Comparison of ENCODE assay signal across 8 cellular contexts in the genomic region with DNA sequence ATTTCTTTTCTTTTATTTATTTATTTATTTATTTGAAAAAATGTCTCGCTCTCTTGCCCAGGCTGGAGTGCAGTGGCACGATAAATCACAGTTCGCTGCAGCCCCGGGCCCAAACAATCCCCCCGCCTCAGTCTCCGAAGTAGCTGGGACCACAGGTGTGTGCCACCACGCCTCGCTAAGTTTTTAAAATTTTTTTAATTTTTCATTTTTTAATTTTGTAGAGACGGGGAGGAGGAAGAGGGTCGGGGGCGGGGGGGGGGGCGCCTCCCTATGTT. TPM values are rescaled to one million over a fixed set of nuclear protein-coding genes. Genes with fewer than 3 reads are reported as not detected.
DNase-seq lines count a peak whose midpoint lies in the region; ATAC-seq and TF ChIP-seq lines count a peak whose summit lies in the region.

No MANE protein-coding gene starts in this region.

- no peaks in the 10 kb centered on the region for H3K9me3 ChIP-seq in ES-I3 (ENCODE audit: control insufficient read depth, insufficient read depth, low read length)
- H3K9me3 ChIP-seq in T-helper 17 cell (ENCODE audit: control insufficient read depth, low read length, poor library complexity, severe bottlenecking): no peaks in the 10 kb centered on the region
- no peaks in the 10 kb centered on the region for H3K9me3 ChIP-seq in prostate gland

- H3K36me3 Mint-ChIP-seq in T-helper 17 cell (ENCODE audit: low read depth): no peaks in the 10 kb centered on the region

- peaks cover 10% of the 10 kb centered on the region for H3K4me1 Mint-ChIP-seq in T-helper 17 cell

- H3K27ac Mint-ChIP-seq in T-helper 17 cell: peak overlapping the region; percentile 90

- TF ChIP-seq POLR2A in prostate gland (IDR thresholded peaks at IDR 0.05): no peak

- peak overlapping the region; percentile 82 for H3K4me3 ChIP-seq in prostate gland

- WGBS in prostate gland: 3% methylated on average over 12 of the region's 12 CpGs

- DNase-seq in T-helper 17 cell (no peak), foreskin keratinocyte (no peak), prostate gland (ENCODE audit: low spot score) (no peak), NCI-H748 (lab: John Stamatoyannopoulos, UW; ENCODE audit: unreplicated experiment) (no peak), inferior parietal cortex (ENCODE audit: extremely low spot score) (no peak), NCI-H774 (lab: John Stamatoyannopoulos, UW) (no peak)

- no peaks in the 10 kb centered on the region for H3K36me3 ChIP-seq in ES-I3 (ENCODE audit: insufficient read depth, low read length)
- no peaks in the 10 kb centered on the region for H3K36me3 ChIP-seq in prostate gland

- H3K4me3 Mint-ChIP-seq in T-helper 17 cell: peak overlapping the region; percentile 99

- intact Hi-C loops in prostate gland (cut with DNase I): no loop called here

- no peaks in the 10 kb centered on the region for H3K4me1 ChIP-seq in ES-I3 (ENCODE audit: insufficient read depth, low read length)
- H3K4me1 ChIP-seq in foreskin keratinocyte: peaks cover 8% of the 10 kb centered on the region
- H3K4me1 ChIP-seq in prostate gland (replicated peaks): no peaks in the 10 kb centered on the region

- H3K27me3 Mint-ChIP-seq in T-helper 17 cell: no peaks in the 10 kb centered on the region

- peak overlapping the region; percentile 61 for H3K27ac ChIP-seq in foreskin keratinocyte
- H3K27ac ChIP-seq in prostate gland: peak overlapping the region; percentile 86 to 87

- peak overlapping the region; percentile 94 for H3K9ac ChIP-seq in ES-I3 (ENCODE audit: low read depth, low read length)

- H3K27me3 ChIP-seq in foreskin keratinocyte (no peaks in the 10 kb centered on the region), prostate gland (replicated peaks; ENCODE audit: insufficient read depth) (no peaks in the 10 kb centered on the region)

- ATAC-seq in T-helper 17 cell (no peak), foreskin keratinocyte (no peak), GM18873 (IDR thresholded peaks at IDR 0.05; ENCODE audit: low FRiP score, unreplicated experiment) (no peak)

- TF ChIP-seq CTCF in foreskin keratinocyte (conservative IDR thresholded peaks at IDR 0.05) (no peak), prostate gland (IDR thresholded peaks at IDR 0.05) (no peak)

RNA-seq across cellular contexts. Expression of a gene that starts 0.5 kb away (rescaled TPM):
- total RNA-seq in T-helper 17 cell: 10 to 100 TPM; 27.3 to 32.0 TPM
- 28.8 and 32.0 TPM in 2 replicates for total RNA-seq in foreskin keratinocyte
- polyA plus RNA-seq in foreskin keratinocyte: 9.8 and 10.0 TPM in 2 replicates
- total RNA-seq in prostate gland: 10 to 100 TPM; 37.3 to 44.3 TPM

RNA-seq across cellular contexts. Expression of a gene that starts 24.2 kb away (rescaled TPM):
- total RNA-seq in T-helper 17 cell (10 to 100 TPM; 63.6 to 68.9 TPM), foreskin keratinocyte (34.3 and 38.5 TPM in 2 replicates), prostate gland (10 to 100 TPM; 48.6 to 50.7 TPM)
- 15.8 and 20.4 TPM in 2 replicates for polyA plus RNA-seq in foreskin keratinocyte
